Comparison of ENCODE assay signal across 1 cellular context in the genomic region with DNA sequence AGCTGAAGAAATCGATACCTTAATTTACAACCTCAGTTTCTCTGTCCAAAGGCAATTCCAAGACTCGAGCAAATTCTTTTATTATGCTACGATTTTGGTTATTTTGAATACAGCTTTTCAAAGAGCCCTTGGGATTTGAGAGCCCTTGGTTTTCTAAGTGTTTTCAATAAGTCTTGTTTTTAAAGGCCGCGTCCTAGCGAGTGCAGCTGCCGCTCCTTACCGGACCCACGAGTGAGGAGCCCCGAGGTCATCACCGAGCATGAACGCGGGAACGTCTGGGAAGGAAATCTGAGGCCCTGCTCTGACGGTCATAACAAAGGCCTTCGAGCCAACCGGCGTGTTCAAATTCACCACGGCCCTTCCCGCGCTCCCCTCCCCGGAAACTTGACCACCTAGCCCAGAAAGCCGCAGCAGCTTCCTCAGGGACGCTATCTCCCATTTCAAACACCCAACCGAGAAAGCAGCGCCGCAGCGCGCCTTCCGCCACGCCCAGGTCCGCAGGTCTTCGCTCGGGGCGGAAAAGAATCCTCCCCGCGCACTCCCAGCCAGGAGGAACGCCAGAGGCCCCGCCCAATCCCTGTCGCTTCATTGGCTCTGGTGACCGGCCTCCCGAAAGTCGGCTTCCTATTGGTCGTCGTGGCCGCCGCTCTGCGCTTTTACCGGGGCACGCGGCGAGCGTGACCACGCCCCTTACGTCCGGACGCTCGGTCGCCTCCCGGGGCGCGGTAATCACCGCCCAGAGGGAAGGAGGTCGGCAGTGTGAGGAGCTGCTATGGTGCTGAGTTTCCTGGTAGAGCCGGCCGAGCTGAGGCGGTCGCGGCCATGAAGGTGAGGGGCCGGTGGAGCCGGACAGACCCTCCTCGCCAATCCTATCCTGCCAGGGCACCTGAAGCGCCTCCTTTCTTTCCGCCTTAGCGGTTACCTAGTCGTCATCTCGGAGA.
TF ChIP-seq lines count a peak whose summit lies in the region.

A gene with protein sequence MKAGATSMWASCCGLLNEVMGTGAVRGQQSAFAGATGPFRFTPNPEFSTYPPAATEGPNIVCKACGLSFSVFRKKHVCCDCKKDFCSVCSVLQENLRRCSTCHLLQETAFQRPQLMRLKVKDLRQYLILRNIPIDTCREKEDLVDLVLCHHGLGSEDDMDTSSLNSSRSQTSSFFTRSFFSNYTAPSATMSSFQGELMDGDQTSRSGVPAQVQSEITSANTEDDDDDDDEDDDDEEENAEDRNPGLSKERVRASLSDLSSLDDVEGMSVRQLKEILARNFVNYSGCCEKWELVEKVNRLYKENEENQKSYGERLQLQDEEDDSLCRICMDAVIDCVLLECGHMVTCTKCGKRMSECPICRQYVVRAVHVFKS (plus strand): TSS at position 728 of the 941 bp plus-strand sequence. CDS start 95 bp downstream, at position 823.

TF ChIP-seq in H1, 55 proteins besides CTCF, POLR2A, EP300 and RAD21 (continues in another document):
- TF ChIP-seq JUND (IDR thresholded peaks at IDR 0.05; ENCODE audit: low read length) = no peak
- TF ChIP-seq ASH2L (IDR thresholded peaks at IDR 0.05; ENCODE audit: low read length) = peak; percentile 62
- no peak for TF ChIP-seq RFX5 (IDR thresholded peaks at IDR 0.05; ENCODE audit: borderline replicate concordance, low read depth, low read length)
- TF ChIP-seq PHF8 (conservative IDR thresholded peaks at IDR 0.05; ENCODE audit: low read depth, low read length) = peak; percentile 88
- TF ChIP-seq, protein P1, sequence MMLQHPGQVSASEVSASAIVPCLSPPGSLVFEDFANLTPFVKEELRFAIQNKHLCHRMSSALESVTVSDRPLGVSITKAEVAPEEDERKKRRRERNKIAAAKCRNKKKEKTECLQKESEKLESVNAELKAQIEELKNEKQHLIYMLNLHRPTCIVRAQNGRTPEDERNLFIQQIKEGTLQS (IDR thresholded peaks at IDR 0.05; ENCODE audit: insufficient read depth, low read depth, low read length) = no peak
- no peak for TF ChIP-seq TEAD4 (IDR thresholded peaks at IDR 0.05; ENCODE audit: low read depth, low read length)
- no peak for TF ChIP-seq KDM1A (IDR thresholded peaks at IDR 0.05; ENCODE audit: borderline replicate concordance, low read length)
- TF ChIP-seq CTBP2 (IDR thresholded peaks at IDR 0.05; ENCODE audit: borderline replicate concordance, insufficient read depth, insufficient read length, low read length) = no peak
- TF ChIP-seq, protein P2, sequence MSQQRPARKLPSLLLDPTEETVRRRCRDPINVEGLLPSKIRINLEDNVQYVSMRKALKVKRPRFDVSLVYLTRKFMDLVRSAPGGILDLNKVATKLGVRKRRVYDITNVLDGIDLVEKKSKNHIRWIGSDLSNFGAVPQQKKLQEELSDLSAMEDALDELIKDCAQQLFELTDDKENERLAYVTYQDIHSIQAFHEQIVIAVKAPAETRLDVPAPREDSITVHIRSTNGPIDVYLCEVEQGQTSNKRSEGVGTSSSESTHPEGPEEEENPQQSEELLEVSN (IDR thresholded peaks at IDR 0.05) = peak; percentile 93
- TF ChIP-seq CHD1 (IDR thresholded peaks at IDR 0.05; ENCODE audit: low read depth, low read length) = no peak; the same call in 1 of the 2 replicates
- TF ChIP-seq RBBP5 (IDR thresholded peaks at IDR 0.05; ENCODE audit: borderline replicate concordance, low read depth, low read length) = peak; percentile 21
- no peak for TF ChIP-seq GTF2F1 (IDR thresholded peaks at IDR 0.05; ENCODE audit: borderline replicate concordance, low read depth, low read length)
- TF ChIP-seq HDAC2 (IDR thresholded peaks at IDR 0.05; ENCODE audit: borderline replicate concordance in 1 of 2, low read depth in 2 of 2, low read length in 2 of 2) = no peak
- TF ChIP-seq SP4 (IDR thresholded peaks at IDR 0.05; ENCODE audit: low read length) = no peak
- TF ChIP-seq BCL11A (IDR thresholded peaks at IDR 0.05; ENCODE audit: low read depth in 2 of 2, low read length in 2 of 2) = no peak
- TF ChIP-seq TAF7 (optimal IDR thresholded peaks at IDR 0.05; ENCODE audit: borderline replicate concordance, low read depth, low read length) = peak; percentile 94
- no peak for TF ChIP-seq JUN (IDR thresholded peaks at IDR 0.05; ENCODE audit: low read depth, low read length)
- peak; percentile 34; the same call in 1 of the 2 replicates for TF ChIP-seq YY1 (IDR thresholded peaks at IDR 0.05; ENCODE audit: low read depth, low read length)
- TF ChIP-seq BACH1 (IDR thresholded peaks at IDR 0.05; ENCODE audit: low read length) = no peak; the same call in 1 of the 2 replicates
- TF ChIP-seq, protein P3, sequence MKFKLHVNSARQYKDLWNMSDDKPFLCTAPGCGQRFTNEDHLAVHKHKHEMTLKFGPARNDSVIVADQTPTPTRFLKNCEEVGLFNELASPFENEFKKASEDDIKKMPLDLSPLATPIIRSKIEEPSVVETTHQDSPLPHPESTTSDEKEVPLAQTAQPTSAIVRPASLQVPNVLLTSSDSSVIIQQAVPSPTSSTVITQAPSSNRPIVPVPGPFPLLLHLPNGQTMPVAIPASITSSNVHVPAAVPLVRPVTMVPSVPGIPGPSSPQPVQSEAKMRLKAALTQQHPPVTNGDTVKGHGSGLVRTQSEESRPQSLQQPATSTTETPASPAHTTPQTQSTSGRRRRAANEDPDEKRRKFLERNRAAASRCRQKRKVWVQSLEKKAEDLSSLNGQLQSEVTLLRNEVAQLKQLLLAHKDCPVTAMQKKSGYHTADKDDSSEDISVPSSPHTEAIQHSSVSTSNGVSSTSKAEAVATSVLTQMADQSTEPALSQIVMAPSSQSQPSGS (IDR thresholded peaks at IDR 0.05; ENCODE audit: low read length) = no peak
- TF ChIP-seq POU5F1 (IDR thresholded peaks at IDR 0.05; ENCODE audit: low read depth, low read length) = no peak
- TF ChIP-seq POLR2AphosphoS5 (IDR thresholded peaks at IDR 0.05; ENCODE audit: low read depth, low read length) = peak; percentile 91
- TF ChIP-seq KDM5A (IDR thresholded peaks at IDR 0.05; ENCODE audit: low read length) = no peak
- TF ChIP-seq EZH2 (IDR thresholded peaks at IDR 0.05; ENCODE audit: low read depth, low read length, severe bottlenecking) = no peak
- TF ChIP-seq NRF1 (IDR thresholded peaks at IDR 0.05; ENCODE audit: low read depth, low read length) = peak; percentile 22; the same call in 1 of the 2 replicates
- TF ChIP-seq SP1 (IDR thresholded peaks at IDR 0.05; ENCODE audit: low read depth, low read length) = peak; percentile 97
- TF ChIP-seq SAP30 (IDR thresholded peaks at IDR 0.05; ENCODE audit: insufficient read depth, insufficient replicate concordance, low read length) = no peak
- no peak for TF ChIP-seq MAFK (IDR thresholded peaks at IDR 0.05; ENCODE audit: low read depth, low read length)
- no peak for TF ChIP-seq SUZ12 (IDR thresholded peaks at IDR 0.05; ENCODE audit: low read length)
- TF ChIP-seq FOSL1 (IDR thresholded peaks at IDR 0.05; ENCODE audit: insufficient read depth, low read depth, low read length) = no peak
- TF ChIP-seq SIX5 (IDR thresholded peaks at IDR 0.05; ENCODE audit: low read depth, low read length) = no peak
- no peak for TF ChIP-seq ZNF274 (IDR thresholded peaks at IDR 0.05; ENCODE audit: borderline replicate concordance, extremely low read depth, low read length)
- TF ChIP-seq SIRT6 (IDR thresholded peaks at IDR 0.05; ENCODE audit: low read length) = no peak
- peak; percentile 73 for TF ChIP-seq CREB1 (IDR thresholded peaks at IDR 0.05)
- TF ChIP-seq TBP (IDR thresholded peaks at IDR 0.05; ENCODE audit: low read depth, low read length) = peak; percentile 94
- TF ChIP-seq RNF2 (IDR thresholded peaks at IDR 0.05; ENCODE audit: borderline replicate concordance, low read depth, low read length, missing control alignments, poor library complexity, severe bottlenecking) = no peak
- TF ChIP-seq HDAC6 (IDR thresholded peaks at IDR 0.05; ENCODE audit: low read depth, low read length) = no peak
- TF ChIP-seq SIN3A (conservative IDR thresholded peaks at IDR 0.05 in 1 of 2, IDR thresholded peaks at IDR 0.05 in 1 of 2; ENCODE audit: low read depth in 1 of 2, low read length in 2 of 2) = peak; percentile 2 to 69; a peak in 1 of 4 replicates
- peak; percentile 73 for TF ChIP-seq SP2 (IDR thresholded peaks at IDR 0.05; ENCODE audit: low read length)
- 0 out of 2 replicates have a peak, but pooled peaks have one; percentile 2 for TF ChIP-seq TCF12 (IDR thresholded peaks at IDR 0.05; ENCODE audit: low read depth, low read length)
- TF ChIP-seq, protein P4, sequence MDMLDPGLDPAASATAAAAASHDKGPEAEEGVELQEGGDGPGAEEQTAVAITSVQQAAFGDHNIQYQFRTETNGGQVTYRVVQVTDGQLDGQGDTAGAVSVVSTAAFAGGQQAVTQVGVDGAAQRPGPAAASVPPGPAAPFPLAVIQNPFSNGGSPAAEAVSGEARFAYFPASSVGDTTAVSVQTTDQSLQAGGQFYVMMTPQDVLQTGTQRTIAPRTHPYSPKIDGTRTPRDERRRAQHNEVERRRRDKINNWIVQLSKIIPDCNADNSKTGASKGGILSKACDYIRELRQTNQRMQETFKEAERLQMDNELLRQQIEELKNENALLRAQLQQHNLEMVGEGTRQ (IDR thresholded peaks at IDR 0.05; ENCODE audit: low read length) = no peak; the same call in 1 of the 2 replicates
- TF ChIP-seq, protein P5, sequence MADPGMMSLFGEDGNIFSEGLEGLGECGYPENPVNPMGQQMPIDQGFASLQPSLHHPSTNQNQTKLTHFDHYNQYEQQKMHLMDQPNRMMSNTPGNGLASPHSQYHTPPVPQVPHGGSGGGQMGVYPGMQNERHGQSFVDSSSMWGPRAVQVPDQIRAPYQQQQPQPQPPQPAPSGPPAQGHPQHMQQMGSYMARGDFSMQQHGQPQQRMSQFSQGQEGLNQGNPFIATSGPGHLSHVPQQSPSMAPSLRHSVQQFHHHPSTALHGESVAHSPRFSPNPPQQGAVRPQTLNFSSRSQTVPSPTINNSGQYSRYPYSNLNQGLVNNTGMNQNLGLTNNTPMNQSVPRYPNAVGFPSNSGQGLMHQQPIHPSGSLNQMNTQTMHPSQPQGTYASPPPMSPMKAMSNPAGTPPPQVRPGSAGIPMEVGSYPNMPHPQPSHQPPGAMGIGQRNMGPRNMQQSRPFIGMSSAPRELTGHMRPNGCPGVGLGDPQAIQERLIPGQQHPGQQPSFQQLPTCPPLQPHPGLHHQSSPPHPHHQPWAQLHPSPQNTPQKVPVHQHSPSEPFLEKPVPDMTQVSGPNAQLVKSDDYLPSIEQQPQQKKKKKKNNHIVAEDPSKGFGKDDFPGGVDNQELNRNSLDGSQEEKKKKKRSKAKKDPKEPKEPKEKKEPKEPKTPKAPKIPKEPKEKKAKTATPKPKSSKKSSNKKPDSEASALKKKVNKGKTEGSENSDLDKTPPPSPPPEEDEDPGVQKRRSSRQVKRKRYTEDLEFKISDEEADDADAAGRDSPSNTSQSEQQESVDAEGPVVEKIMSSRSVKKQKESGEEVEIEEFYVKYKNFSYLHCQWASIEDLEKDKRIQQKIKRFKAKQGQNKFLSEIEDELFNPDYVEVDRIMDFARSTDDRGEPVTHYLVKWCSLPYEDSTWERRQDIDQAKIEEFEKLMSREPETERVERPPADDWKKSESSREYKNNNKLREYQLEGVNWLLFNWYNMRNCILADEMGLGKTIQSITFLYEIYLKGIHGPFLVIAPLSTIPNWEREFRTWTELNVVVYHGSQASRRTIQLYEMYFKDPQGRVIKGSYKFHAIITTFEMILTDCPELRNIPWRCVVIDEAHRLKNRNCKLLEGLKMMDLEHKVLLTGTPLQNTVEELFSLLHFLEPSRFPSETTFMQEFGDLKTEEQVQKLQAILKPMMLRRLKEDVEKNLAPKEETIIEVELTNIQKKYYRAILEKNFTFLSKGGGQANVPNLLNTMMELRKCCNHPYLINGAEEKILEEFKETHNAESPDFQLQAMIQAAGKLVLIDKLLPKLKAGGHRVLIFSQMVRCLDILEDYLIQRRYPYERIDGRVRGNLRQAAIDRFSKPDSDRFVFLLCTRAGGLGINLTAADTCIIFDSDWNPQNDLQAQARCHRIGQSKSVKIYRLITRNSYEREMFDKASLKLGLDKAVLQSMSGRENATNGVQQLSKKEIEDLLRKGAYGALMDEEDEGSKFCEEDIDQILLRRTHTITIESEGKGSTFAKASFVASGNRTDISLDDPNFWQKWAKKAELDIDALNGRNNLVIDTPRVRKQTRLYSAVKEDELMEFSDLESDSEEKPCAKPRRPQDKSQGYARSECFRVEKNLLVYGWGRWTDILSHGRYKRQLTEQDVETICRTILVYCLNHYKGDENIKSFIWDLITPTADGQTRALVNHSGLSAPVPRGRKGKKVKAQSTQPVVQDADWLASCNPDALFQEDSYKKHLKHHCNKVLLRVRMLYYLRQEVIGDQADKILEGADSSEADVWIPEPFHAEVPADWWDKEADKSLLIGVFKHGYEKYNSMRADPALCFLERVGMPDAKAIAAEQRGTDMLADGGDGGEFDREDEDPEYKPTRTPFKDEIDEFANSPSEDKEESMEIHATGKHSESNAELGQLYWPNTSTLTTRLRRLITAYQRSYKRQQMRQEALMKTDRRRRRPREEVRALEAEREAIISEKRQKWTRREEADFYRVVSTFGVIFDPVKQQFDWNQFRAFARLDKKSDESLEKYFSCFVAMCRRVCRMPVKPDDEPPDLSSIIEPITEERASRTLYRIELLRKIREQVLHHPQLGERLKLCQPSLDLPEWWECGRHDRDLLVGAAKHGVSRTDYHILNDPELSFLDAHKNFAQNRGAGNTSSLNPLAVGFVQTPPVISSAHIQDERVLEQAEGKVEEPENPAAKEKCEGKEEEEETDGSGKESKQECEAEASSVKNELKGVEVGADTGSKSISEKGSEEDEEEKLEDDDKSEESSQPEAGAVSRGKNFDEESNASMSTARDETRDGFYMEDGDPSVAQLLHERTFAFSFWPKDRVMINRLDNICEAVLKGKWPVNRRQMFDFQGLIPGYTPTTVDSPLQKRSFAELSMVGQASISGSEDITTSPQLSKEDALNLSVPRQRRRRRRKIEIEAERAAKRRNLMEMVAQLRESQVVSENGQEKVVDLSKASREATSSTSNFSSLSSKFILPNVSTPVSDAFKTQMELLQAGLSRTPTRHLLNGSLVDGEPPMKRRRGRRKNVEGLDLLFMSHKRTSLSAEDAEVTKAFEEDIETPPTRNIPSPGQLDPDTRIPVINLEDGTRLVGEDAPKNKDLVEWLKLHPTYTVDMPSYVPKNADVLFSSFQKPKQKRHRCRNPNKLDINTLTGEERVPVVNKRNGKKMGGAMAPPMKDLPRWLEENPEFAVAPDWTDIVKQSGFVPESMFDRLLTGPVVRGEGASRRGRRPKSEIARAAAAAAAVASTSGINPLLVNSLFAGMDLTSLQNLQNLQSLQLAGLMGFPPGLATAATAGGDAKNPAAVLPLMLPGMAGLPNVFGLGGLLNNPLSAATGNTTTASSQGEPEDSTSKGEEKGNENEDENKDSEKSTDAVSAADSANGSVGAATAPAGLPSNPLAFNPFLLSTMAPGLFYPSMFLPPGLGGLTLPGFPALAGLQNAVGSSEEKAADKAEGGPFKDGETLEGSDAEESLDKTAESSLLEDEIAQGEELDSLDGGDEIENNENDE (IDR thresholded peaks at IDR 0.05; ENCODE audit: insufficient replicate concordance, low read length) = no peak
- TF ChIP-seq EGR1 (IDR thresholded peaks at IDR 0.05; ENCODE audit: borderline replicate concordance, low read depth, low read length) = no peak
- peak; percentile 96 for TF ChIP-seq KDM4A (IDR thresholded peaks at IDR 0.05; ENCODE audit: low read depth, low read length, severe bottlenecking)
- no peak for TF ChIP-seq CBX5 (IDR thresholded peaks at IDR 0.05; ENCODE audit: low read depth, low read length)
- no peak for TF ChIP-seq SRF (IDR thresholded peaks at IDR 0.05; ENCODE audit: low read depth, low read length)
- no peak for TF ChIP-seq BRCA1 (IDR thresholded peaks at IDR 0.05; ENCODE audit: low read depth, low read length)
- no peak for TF ChIP-seq GABPA (IDR thresholded peaks at IDR 0.05; ENCODE audit: borderline replicate concordance, insufficient read depth, low read length)
- no peak for TF ChIP-seq CBX8 (IDR thresholded peaks at IDR 0.05; ENCODE audit: borderline replicate concordance, low read depth, low read length)
- TF ChIP-seq CEBPB (IDR thresholded peaks at IDR 0.05; ENCODE audit: low read depth, low read length) = no peak
- TF ChIP-seq RXRA (IDR thresholded peaks at IDR 0.05; ENCODE audit: insufficient read depth, low read depth, low read length) = no peak
